Comparison of ENCODE assay signal across 1 cellular context in the genomic region with DNA sequence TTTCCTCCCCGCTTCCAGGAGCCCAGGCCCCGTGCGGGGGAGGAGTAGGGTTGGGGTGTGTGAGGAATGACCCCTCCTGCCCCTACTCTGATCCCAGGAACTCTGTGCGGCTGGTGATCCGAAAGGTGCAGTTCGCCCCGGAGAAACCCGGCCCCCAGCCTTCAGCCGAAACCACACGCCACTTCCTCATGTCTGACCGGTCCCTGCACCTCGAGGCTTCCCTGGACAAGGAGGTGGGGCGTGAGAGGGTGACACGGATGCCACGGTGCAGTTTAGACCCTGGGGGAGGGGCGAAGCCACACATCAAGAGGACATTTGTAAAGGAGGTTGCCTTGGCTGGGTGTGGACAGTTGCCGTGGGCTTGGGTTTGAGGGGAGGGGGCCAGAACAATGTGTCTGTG.
TF ChIP-seq lines count a peak whose summit lies in the region.

No MANE protein-coding gene starts in this region.

TF ChIP-seq in A549, 52 proteins besides CTCF, POLR2A, EP300 and RAD21 (continued from another document):
- TF ChIP-seq EHMT2 (IDR thresholded peaks at IDR 0.05; ENCODE audit: low read depth) (no peak), RNF2 (IDR thresholded peaks at IDR 0.05; ENCODE audit: borderline replicate concordance, low read depth) (no peak), CBX8 (IDR thresholded peaks at IDR 0.05) (no peak), NR3C1 (IDR thresholded peaks at IDR 0.05) (no peak), NPAS2 (CRISPR knock-in tag; IDR thresholded peaks at IDR 0.05; ENCODE audit: borderline replicate concordance) (no peak)
- TF ChIP-seq, protein P1, sequence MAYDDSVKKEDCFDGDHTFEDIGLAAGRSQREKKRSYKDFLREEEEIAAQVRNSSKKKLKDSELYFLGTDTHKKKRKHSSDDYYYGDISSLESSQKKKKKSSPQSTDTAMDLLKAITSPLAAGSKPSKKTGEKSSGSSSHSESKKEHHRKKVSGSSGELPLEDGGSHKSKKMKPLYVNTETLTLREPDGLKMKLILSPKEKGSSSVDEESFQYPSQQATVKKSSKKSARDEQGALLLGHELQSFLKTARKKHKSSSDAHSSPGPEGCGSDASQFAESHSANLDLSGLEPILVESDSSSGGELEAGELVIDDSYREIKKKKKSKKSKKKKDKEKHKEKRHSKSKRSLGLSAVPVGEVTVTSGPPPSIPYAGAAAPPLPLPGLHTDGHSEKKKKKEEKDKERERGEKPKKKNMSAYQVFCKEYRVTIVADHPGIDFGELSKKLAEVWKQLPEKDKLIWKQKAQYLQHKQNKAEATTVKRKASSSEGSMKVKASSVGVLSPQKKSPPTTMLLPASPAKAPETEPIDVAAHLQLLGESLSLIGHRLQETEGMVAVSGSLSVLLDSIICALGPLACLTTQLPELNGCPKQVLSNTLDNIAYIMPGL (CRISPR knock-in tag; IDR thresholded peaks at IDR 0.05; ENCODE audit: borderline replicate concordance): no peak
